Comparison of ENCODE assay signal across 1 cellular context in the genomic region with DNA sequence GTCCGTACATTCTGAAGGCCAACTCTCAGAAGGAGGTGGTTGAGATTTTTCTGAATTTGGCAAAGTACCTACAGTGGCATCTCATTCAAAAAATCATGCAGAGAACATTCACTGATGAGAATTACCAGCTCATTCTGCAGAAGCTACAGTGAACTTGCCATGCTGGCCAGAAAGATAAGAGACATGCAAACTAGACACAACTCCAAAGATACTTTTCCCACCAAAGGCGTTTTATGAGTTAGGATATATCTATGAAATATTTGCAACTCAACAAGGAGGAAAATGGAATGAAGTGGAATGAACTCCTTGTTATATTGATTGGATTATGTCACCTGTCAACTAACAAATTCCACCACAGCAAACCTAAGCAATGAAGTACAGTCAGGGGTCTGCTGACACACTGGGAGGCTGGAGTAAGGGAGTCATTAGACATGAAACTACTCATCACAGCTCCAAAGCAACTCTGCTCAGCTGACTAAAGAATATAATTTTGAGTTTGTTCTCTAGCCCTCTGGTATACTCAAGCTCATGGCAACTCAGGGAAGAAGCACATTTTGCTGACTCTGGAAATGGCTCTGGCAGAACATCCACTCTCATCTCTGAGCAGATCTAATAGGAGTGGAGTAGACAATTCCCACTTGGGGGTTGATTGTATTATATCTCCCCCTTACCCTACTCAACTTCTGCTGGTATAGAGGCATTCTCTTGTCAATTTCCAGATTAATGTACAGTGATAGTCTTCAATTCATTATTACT.
TF ChIP-seq lines count a peak whose summit lies in the region.

No MANE protein-coding gene starts in this region.

TF ChIP-seq in K562, 482 proteins besides CTCF, POLR2A, EP300 and RAD21:
- TF ChIP-seq MAFG (tag; conservative IDR thresholded peaks at IDR 0.05) (peak; percentile 49; the same call in 1 of the 2 replicates), ZNF668 (CRISPR knock-in tag; IDR thresholded peaks at IDR 0.05) (0 out of 2 replicates have a peak, but pooled peaks have one; percentile 52), NFIC (IDR thresholded peaks at IDR 0.05) (0 out of 2 replicates have a peak, but pooled peaks have one; percentile 20), CBFA2T3 (IDR thresholded peaks at IDR 0.05) (peak; percentile 68), NFXL1 (CRISPR knock-in tag; IDR thresholded peaks at IDR 0.05) (no peak), CREBBP (IDR thresholded peaks at IDR 0.05; ENCODE audit: low read depth, low read length) (no peak), SMARCE1 (IDR thresholded peaks at IDR 0.05) (peak; percentile 36; the same call in 1 of the 2 replicates), ARID1B (IDR thresholded peaks at IDR 0.05) (peak; percentile 74), PML (IDR thresholded peaks at IDR 0.05; ENCODE audit: low read length) (0 out of 2 replicates have a peak, but pooled peaks have one; percentile 20), HNRNPLL (IDR thresholded peaks at IDR 0.05; ENCODE audit: low read depth, low read length, poor library complexity, severe bottlenecking) (no peak), SMARCA4 (IDR thresholded peaks at IDR 0.05) (peak; percentile 33; the same call in 1 of the 2 replicates), DPF2 (IDR thresholded peaks at IDR 0.05) (peak; percentile 70), NFE2 (IDR thresholded peaks at IDR 0.05; ENCODE audit: low read depth) (0 out of 2 replicates have a peak, but pooled peaks have one; percentile 9), C11orf30 (IDR thresholded peaks at IDR 0.05; ENCODE audit: low read depth) (peak; percentile 67), TAL1 (IDR thresholded peaks at IDR 0.05) (peak; percentile 48), GABPB1 (CRISPR knock-in tag; IDR thresholded peaks at IDR 0.05) (no peak), HDGF (IDR thresholded peaks at IDR 0.05) (no peak), TCF3 (CRISPR knock-in tag; IDR thresholded peaks at IDR 0.05) (peak; percentile 46), NCOR1 (IDR thresholded peaks at IDR 0.05) (peak; percentile 6; the same call in 1 of the 2 replicates), TEAD4 (IDR thresholded peaks at IDR 0.05; ENCODE audit: low read length) (peak; percentile 48), TEAD4 (CRISPR knock-in tag; IDR thresholded peaks at IDR 0.05; ENCODE audit: borderline replicate concordance) (no peak), ZNF316 (IDR thresholded peaks at IDR 0.05) (peak; percentile 78)
- TF ChIP-seq, protein P1, sequence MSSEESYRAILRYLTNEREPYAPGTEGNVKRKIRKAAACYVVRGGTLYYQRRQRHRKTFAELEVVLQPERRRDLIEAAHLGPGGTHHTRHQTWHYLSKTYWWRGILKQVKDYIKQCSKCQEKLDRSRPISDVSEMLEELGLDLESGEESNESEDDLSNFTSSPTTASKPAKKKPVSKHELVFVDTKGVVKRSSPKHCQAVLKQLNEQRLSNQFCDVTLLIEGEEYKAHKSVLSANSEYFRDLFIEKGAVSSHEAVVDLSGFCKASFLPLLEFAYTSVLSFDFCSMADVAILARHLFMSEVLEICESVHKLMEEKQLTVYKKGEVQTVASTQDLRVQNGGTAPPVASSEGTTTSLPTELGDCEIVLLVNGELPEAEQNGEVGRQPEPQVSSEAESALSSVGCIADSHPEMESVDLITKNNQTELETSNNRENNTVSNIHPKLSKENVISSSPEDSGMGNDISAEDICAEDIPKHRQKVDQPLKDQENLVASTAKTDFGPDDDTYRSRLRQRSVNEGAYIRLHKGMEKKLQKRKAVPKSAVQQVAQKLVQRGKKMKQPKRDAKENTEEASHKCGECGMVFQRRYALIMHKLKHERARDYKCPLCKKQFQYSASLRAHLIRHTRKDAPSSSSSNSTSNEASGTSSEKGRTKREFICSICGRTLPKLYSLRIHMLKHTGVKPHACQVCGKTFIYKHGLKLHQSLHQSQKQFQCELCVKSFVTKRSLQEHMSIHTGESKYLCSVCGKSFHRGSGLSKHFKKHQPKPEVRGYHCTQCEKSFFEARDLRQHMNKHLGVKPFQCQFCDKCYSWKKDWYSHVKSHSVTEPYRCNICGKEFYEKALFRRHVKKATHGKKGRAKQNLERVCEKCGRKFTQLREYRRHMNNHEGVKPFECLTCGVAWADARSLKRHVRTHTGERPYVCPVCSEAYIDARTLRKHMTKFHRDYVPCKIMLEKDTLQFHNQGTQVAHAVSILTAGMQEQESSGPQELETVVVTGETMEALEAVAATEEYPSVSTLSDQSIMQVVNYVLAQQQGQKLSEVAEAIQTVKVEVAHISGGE (CRISPR knock-in tag; IDR thresholded peaks at IDR 0.05) = 0 out of 6 replicates have a peak, but pooled peaks of 1 of the 3 experiments have one; percentile 12
- TF ChIP-seq, protein P2, sequence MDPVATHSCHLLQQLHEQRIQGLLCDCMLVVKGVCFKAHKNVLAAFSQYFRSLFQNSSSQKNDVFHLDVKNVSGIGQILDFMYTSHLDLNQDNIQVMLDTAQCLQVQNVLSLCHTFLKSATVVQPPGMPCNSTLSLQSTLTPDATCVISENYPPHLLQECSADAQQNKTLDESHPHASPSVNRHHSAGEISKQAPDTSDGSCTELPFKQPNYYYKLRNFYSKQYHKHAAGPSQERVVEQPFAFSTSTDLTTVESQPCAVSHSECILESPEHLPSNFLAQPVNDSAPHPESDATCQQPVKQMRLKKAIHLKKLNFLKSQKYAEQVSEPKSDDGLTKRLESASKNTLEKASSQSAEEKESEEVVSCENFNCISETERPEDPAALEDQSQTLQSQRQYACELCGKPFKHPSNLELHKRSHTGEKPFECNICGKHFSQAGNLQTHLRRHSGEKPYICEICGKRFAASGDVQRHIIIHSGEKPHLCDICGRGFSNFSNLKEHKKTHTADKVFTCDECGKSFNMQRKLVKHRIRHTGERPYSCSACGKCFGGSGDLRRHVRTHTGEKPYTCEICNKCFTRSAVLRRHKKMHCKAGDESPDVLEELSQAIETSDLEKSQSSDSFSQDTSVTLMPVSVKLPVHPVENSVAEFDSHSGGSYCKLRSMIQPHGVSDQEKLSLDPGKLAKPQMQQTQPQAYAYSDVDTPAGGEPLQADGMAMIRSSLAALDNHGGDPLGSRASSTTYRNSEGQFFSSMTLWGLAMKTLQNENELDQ (CRISPR knock-in tag; IDR thresholded peaks at IDR 0.05; ENCODE audit: borderline replicate concordance) = no peak
- TF ChIP-seq, protein P3, sequence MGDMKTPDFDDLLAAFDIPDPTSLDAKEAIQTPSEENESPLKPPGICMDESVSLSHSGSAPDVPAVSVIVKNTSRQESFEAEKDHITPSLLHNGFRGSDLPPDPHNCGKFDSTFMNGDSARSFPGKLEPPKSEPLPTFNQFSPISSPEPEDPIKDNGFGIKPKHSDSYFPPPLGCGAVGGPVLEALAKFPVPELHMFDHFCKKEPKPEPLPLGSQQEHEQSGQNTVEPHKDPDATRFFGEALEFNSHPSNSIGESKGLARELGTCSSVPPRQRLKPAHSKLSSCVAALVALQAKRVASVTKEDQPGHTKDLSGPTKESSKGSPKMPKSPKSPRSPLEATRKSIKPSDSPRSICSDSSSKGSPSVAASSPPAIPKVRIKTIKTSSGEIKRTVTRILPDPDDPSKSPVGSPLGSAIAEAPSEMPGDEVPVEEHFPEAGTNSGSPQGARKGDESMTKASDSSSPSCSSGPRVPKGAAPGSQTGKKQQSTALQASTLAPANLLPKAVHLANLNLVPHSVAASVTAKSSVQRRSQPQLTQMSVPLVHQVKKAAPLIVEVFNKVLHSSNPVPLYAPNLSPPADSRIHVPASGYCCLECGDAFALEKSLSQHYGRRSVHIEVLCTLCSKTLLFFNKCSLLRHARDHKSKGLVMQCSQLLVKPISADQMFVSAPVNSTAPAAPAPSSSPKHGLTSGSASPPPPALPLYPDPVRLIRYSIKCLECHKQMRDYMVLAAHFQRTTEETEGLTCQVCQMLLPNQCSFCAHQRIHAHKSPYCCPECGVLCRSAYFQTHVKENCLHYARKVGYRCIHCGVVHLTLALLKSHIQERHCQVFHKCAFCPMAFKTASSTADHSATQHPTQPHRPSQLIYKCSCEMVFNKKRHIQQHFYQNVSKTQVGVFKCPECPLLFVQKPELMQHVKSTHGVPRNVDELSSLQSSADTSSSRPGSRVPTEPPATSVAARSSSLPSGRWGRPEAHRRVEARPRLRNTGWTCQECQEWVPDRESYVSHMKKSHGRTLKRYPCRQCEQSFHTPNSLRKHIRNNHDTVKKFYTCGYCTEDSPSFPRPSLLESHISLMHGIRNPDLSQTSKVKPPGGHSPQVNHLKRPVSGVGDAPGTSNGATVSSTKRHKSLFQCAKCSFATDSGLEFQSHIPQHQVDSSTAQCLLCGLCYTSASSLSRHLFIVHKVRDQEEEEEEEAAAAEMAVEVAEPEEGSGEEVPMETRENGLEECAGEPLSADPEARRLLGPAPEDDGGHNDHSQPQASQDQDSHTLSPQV (IDR thresholded peaks at IDR 0.05) = peak; percentile 58
